In genomic region chr11:129316781-129317180, GRCh38 we compare ENCODE assay signal across 20 cellular contexts. TPM values are rescaled to one million over a fixed set of nuclear protein-coding genes. Genes with fewer than 3 reads are reported as not detected.
"Had no signal": no experiment of that assay in that cellular context is flagged by ENCODE, and none has a peak within 500 bp of the region (broad histone marks: within the 10 kb centered on the region; RNA-seq: fewer than 3 reads in every experiment).

No MANE protein-coding gene starts in this region.

- H3K27me3 ChIP-seq: brain microvascular endothelial cell had no signal

- DNase-seq: activated CD4-positive, alpha-beta T cell treated with anti-CD3 and anti-CD28 coated beads, Interleukin-2, amount 50 U/mL, for 4 hours; activated CD8-positive, alpha-beta memory T cell treated with anti-CD3 and anti-CD28 coated beads, Interleukin-2, amount 10 ng/mL, durations not matched to agents 7 days and 5 days; activated effector memory CD4-positive, alpha-beta T cell treated with anti-CD3 and anti-CD28 coated beads, Interleukin-2, amount 50 U/mL, for 16 hours; activated T-cell treated with anti-CD3 and anti-CD28 coated beads, Interleukin-2, amount 50 U/mL, for 24 hours; amygdala; brain microvascular endothelial cell; cerebellar nuclear complex; dermis blood vessel endothelial cell; head of caudate nucleus; nucleus accumbens; stimulated activated CD4-positive, alpha-beta T cell treated with anti-CD3 and anti-CD28 coated beads, Interleukin-15, amount 100 ng/mL, for 24 hours; stimulated activated CD4-positive, alpha-beta T cell treated with anti-CD3 and anti-CD28 coated beads, Interleukin-4, amount 100 ng/mL, for 24 hours; T-helper 2 cell had no signal

- ATAC-seq: activated CD4-positive, CD25-positive, alpha-beta regulatory T cell treated with anti-CD3 and anti-CD28 coated beads, Interleukin-2, amount 50 U/mL, for 24 hours; activated CD8-positive, alpha-beta memory T cell treated with anti-CD3 and anti-CD28 coated beads, Interleukin-2, amount 10 ng/mL, durations not matched to agents 7 days and 5 days; activated naive CD4-positive, alpha-beta T cell treated with anti-CD3 and anti-CD28 coated beads, Interleukin-2, amount 50 U/mL, for 72 hours had no signal

- H3K27ac Mint-ChIP-seq: activated CD8-positive, alpha-beta memory T cell treated with anti-CD3 and anti-CD28 coated beads, Interleukin-2, amount 10 ng/mL, durations not matched to agents 7 days and 5 days; activated naive CD4-positive, alpha-beta T cell treated with anti-CD3 and anti-CD28 coated beads, Interleukin-2, amount 50 U/mL, for 72 hours; activated T-cell treated with anti-CD3 and anti-CD28 coated beads, Interleukin-2, amount 50 U/mL, for 24 hours; natural killer cell treated with Interleukin-12 subunit alpha and Interleukin-12 subunit beta and Interleukin-15 and Interleukin-18, amount 100 ng/mL, for 72 hours; stimulated activated naive CD8-positive, alpha-beta T cell treated with anti-CD3 and anti-CD28 coated beads, Interleukin-15, Interleukin-2, amounts not matched to agents 100 ng/mL and 50 ng/mL, for 24 hours had no signal

- H3K36me3 ChIP-seq: brain microvascular endothelial cell had no signal

- H3K4me1 Mint-ChIP-seq: activated CD8-positive, alpha-beta memory T cell treated with anti-CD3 and anti-CD28 coated beads, Interleukin-2, amount 10 ng/mL, durations not matched to agents 7 days and 5 days had no signal

- H3K9me3 Mint-ChIP-seq: activated naive CD4-positive, alpha-beta T cell treated with anti-CD3 and anti-CD28 coated beads, Interleukin-2, amount 50 U/mL, for 72 hours; activated T-cell treated with anti-CD3 and anti-CD28 coated beads, Interleukin-2, amount 50 U/mL, for 24 hours; natural killer cell treated with Interleukin-12 subunit alpha and Interleukin-12 subunit beta and Interleukin-15 and Interleukin-18, amount 100 ng/mL, for 72 hours; stimulated activated naive CD8-positive, alpha-beta T cell treated with anti-CD3 and anti-CD28 coated beads, Interleukin-15, Interleukin-2, amounts not matched to agents 100 ng/mL and 50 ng/mL, for 24 hours had no signal

- H3K36me3 Mint-ChIP-seq: activated CD8-positive, alpha-beta memory T cell treated with anti-CD3 and anti-CD28 coated beads, Interleukin-2, amount 10 ng/mL, durations not matched to agents 7 days and 5 days; activated naive CD4-positive, alpha-beta T cell treated with anti-CD3 and anti-CD28 coated beads, Interleukin-2, amount 50 U/mL, for 72 hours; natural killer cell treated with Interleukin-12 subunit alpha and Interleukin-12 subunit beta and Interleukin-15 and Interleukin-18, amount 100 ng/mL, for 72 hours had no signal

- H3K27me3 Mint-ChIP-seq: activated CD8-positive, alpha-beta memory T cell treated with anti-CD3 and anti-CD28 coated beads, Interleukin-2, amount 10 ng/mL, durations not matched to agents 7 days and 5 days; activated T-cell treated with anti-CD3 and anti-CD28 coated beads, Interleukin-2, amount 50 U/mL, for 24 hours; natural killer cell treated with Interleukin-12 subunit alpha and Interleukin-12 subunit beta and Interleukin-15 and Interleukin-18, amount 100 ng/mL, for 72 hours; stimulated activated naive CD8-positive, alpha-beta T cell treated with anti-CD3 and anti-CD28 coated beads, Interleukin-15, Interleukin-2, amounts not matched to agents 100 ng/mL and 50 ng/mL, for 24 hours had no signal

- H3K4me3 Mint-ChIP-seq: activated CD8-positive, alpha-beta memory T cell treated with anti-CD3 and anti-CD28 coated beads, Interleukin-2, amount 10 ng/mL, durations not matched to agents 7 days and 5 days; activated T-cell treated with anti-CD3 and anti-CD28 coated beads, Interleukin-2, amount 50 U/mL, for 24 hours; natural killer cell treated with Interleukin-12 subunit alpha and Interleukin-12 subunit beta and Interleukin-15 and Interleukin-18, amount 100 ng/mL, for 72 hours; stimulated activated naive CD8-positive, alpha-beta T cell treated with anti-CD3 and anti-CD28 coated beads, Interleukin-15, Interleukin-2, amounts not matched to agents 100 ng/mL and 50 ng/mL, for 24 hours had no signal

- H3K27ac ChIP-seq: brain microvascular endothelial cell had no signal

RNA-seq across cellular contexts. Expression of gene BARX2, which starts 58.9 kb away (rescaled TPM):
- total RNA-seq: dermis blood vessel endothelial cell; fibroblast of villous mesenchyme; left lobe of liver; natural killer cell treated with Interleukin-12 subunit alpha and Interleukin-12 subunit beta and Interleukin-15 and Interleukin-18, amount 100 ng/mL, for 72 hours; pulmonary artery endothelial cell had no signal
